10 cellular contexts compared by ENCODE assay signal in genomic region chr15:63517614-63518013, GRCh38. TPM values are rescaled to one million over a fixed set of nuclear protein-coding genes. Genes with fewer than 3 reads are reported as not detected.
A peak's percentile ranks its signal among the peaks of the same experiment; 100 is the strongest.
DNase-seq lines count a peak whose midpoint lies in the region; ATAC-seq and TF ChIP-seq lines count a peak whose summit lies in the region.
"Had no signal": no experiment of that assay in that cellular context is flagged by ENCODE, and none has a peak within 500 bp of the region (broad histone marks: within the 10 kb centered on the region; RNA-seq: fewer than 3 reads in every experiment).

No MANE protein-coding gene starts in this region.

- H3K27me3 Mint-ChIP-seq in activated CD8-positive, alpha-beta memory T cell treated with anti-CD3 and anti-CD28 coated beads, Interleukin-2, amount 10 ng/mL, durations not matched to agents 7 days and 5 days: no peaks in the 10 kb centered on the region
- no peaks in the 10 kb centered on the region for H3K27me3 Mint-ChIP-seq in WTC11 (ENCODE audit: low read depth)
- no peaks in the 10 kb centered on the region for H3K27me3 Mint-ChIP-seq in stimulated activated naive CD8-positive, alpha-beta T cell treated with anti-CD3 and anti-CD28 coated beads, Interleukin-15, amount 100 ng/mL, for 72 hours

- no peak overlapping the region for H3K4me3 Mint-ChIP-seq in activated CD8-positive, alpha-beta memory T cell treated with anti-CD3 and anti-CD28 coated beads, Interleukin-2, amount 10 ng/mL, durations not matched to agents 7 days and 5 days
- no peak overlapping the region for H3K4me3 Mint-ChIP-seq in WTC11
- H3K4me3 Mint-ChIP-seq in stimulated activated naive CD8-positive, alpha-beta T cell treated with anti-CD3 and anti-CD28 coated beads, Interleukin-15, amount 100 ng/mL, for 72 hours: peak overlapping the region; percentile 21 to 30

- peak overlapping the region; percentile 3 for H3K27ac Mint-ChIP-seq in activated CD8-positive, alpha-beta memory T cell treated with anti-CD3 and anti-CD28 coated beads, Interleukin-2, amount 10 ng/mL, durations not matched to agents 7 days and 5 days
- no peak overlapping the region for H3K27ac Mint-ChIP-seq in WTC11
- no peak overlapping the region for H3K27ac Mint-ChIP-seq in stimulated activated naive CD8-positive, alpha-beta T cell treated with anti-CD3 and anti-CD28 coated beads, Interleukin-15, amount 100 ng/mL, for 72 hours

- H3K36me3 Mint-ChIP-seq in activated CD8-positive, alpha-beta memory T cell treated with anti-CD3 and anti-CD28 coated beads, Interleukin-2, amount 10 ng/mL, durations not matched to agents 7 days and 5 days: peaks cover 3% of the 10 kb centered on the region
- no peaks in the 10 kb centered on the region for H3K36me3 Mint-ChIP-seq in WTC11

- CTCF ChIA-PET in activated CD8-positive, alpha-beta memory T cell treated with anti-CD3 and anti-CD28 coated beads, Interleukin-2, amount 10 ng/mL, durations not matched to agents 7 days and 5 days (lab: Charles Lee): interaction anchor here (0.8 to 1.5 kb wide), 8 partner anchors 10 to 83 kb away, joined by 3 to 6 read pairs (median 4); no protein-coding TSS in a partner anchor
- CTCF ChIA-PET in WTC11 (lab: Charles Lee): interaction anchor here (0.6 to 1.6 kb wide), 7 partner anchors 12 to 82 kb away, joined by 3 to 10 read pairs (median 5); no protein-coding TSS in a partner anchor

- TF ChIP-seq CTCF in WTC11 (IDR thresholded peaks at IDR 0.05): no peak

- no peak for DNase-seq in activated CD8-positive, alpha-beta memory T cell treated with anti-CD3 and anti-CD28 coated beads, Interleukin-2, amount 10 ng/mL, durations not matched to agents 7 days and 5 days
- DNase-seq in activated CD8-positive, alpha-beta memory T cell treated with anti-CD3 and anti-CD28 coated beads for 24 hours: no peak
- DNase-seq in WTC11 (ENCODE audit: low spot score) (no peak), iPS-NIHi7 (ENCODE audit: extremely low spot score) (peak; percentile 40), NCI-H1436 (lab: John Stamatoyannopoulos, UW) (no peak), sciatic nerve (ENCODE audit: low spot score) (no peak), posterior vena cava (ENCODE audit: low spot score) (no peak)
- DNase-seq in stimulated activated naive CD8-positive, alpha-beta T cell treated with anti-CD3 and anti-CD28 coated beads, Interleukin-15, amount 100 ng/mL, for 72 hours: no peak
- DNase-seq: ACHN, NCI-H774 had no signal

- peak; percentile 63 for ATAC-seq in activated CD8-positive, alpha-beta memory T cell treated with anti-CD3 and anti-CD28 coated beads, Interleukin-2, amount 10 ng/mL, durations not matched to agents 7 days and 5 days
- ATAC-seq in WTC11 (peak; percentile 87), sciatic nerve (no peak)
- no peak for ATAC-seq in stimulated activated naive CD8-positive, alpha-beta T cell treated with anti-CD3 and anti-CD28 coated beads, Interleukin-15, amount 100 ng/mL, for 72 hours

- H3K9me3 Mint-ChIP-seq in activated CD8-positive, alpha-beta memory T cell treated with anti-CD3 and anti-CD28 coated beads, Interleukin-2, amount 10 ng/mL, durations not matched to agents 7 days and 5 days (ENCODE audit: low read depth): no peaks in the 10 kb centered on the region
- no peaks in the 10 kb centered on the region for H3K9me3 Mint-ChIP-seq in WTC11
- no peaks in the 10 kb centered on the region for H3K9me3 Mint-ChIP-seq in stimulated activated naive CD8-positive, alpha-beta T cell treated with anti-CD3 and anti-CD28 coated beads, Interleukin-15, amount 100 ng/mL, for 72 hours

- POLR2A ChIA-PET in WTC11 (lab: Charles Lee): no interaction called here

- intact Hi-C loops in sciatic nerve (cut with DNase I) (no loop called here), posterior vena cava (cut with DNase I) (no loop called here)

- peaks cover 44% of the 10 kb centered on the region for H3K4me1 Mint-ChIP-seq in activated CD8-positive, alpha-beta memory T cell treated with anti-CD3 and anti-CD28 coated beads, Interleukin-2, amount 10 ng/mL, durations not matched to agents 7 days and 5 days
- peaks cover 49% of the 10 kb centered on the region for H3K4me1 Mint-ChIP-seq in WTC11
- H3K4me1 Mint-ChIP-seq in stimulated activated naive CD8-positive, alpha-beta T cell treated with anti-CD3 and anti-CD28 coated beads, Interleukin-15, amount 100 ng/mL, for 72 hours: peaks cover 94% of the 10 kb centered on the region

TF ChIP-seq in WTC11, 78 proteins besides CTCF, POLR2A, EP300 and RAD21 (continues in another document):
- TF ChIP-seq NR1H2 (CRISPR knock-in tag; IDR thresholded peaks at IDR 0.05): no peak
- TF ChIP-seq ATF1 (CRISPR knock-in tag; IDR thresholded peaks at IDR 0.05): no peak
- no peak for TF ChIP-seq HMGA2 (CRISPR knock-in tag; IDR thresholded peaks at IDR 0.05)
- TF ChIP-seq ZNF317 (CRISPR knock-in tag; IDR thresholded peaks at IDR 0.05; ENCODE audit: borderline replicate concordance, low read depth): no peak
- TF ChIP-seq, protein P1, sequence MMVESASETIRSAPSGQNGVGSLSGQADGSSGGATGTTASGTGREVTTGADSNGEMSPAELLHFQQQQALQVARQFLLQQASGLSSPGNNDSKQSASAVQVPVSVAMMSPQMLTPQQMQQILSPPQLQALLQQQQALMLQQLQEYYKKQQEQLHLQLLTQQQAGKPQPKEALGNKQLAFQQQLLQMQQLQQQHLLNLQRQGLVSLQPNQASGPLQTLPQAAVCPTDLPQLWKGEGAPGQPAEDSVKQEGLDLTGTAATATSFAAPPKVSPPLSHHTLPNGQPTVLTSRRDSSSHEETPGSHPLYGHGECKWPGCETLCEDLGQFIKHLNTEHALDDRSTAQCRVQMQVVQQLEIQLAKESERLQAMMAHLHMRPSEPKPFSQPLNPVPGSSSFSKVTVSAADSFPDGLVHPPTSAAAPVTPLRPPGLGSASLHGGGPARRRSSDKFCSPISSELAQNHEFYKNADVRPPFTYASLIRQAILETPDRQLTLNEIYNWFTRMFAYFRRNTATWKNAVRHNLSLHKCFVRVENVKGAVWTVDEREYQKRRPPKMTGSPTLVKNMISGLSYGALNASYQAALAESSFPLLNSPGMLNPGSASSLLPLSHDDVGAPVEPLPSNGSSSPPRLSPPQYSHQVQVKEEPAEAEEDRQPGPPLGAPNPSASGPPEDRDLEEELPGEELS (CRISPR knock-in tag; IDR thresholded peaks at IDR 0.05): no peak
- TF ChIP-seq, protein P2, sequence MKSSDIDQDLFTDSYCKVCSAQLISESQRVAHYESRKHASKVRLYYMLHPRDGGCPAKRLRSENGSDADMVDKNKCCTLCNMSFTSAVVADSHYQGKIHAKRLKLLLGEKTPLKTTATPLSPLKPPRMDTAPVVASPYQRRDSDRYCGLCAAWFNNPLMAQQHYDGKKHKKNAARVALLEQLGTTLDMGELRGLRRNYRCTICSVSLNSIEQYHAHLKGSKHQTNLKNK (CRISPR knock-in tag; IDR thresholded peaks at IDR 0.05): no peak
- TF ChIP-seq, protein P3, sequence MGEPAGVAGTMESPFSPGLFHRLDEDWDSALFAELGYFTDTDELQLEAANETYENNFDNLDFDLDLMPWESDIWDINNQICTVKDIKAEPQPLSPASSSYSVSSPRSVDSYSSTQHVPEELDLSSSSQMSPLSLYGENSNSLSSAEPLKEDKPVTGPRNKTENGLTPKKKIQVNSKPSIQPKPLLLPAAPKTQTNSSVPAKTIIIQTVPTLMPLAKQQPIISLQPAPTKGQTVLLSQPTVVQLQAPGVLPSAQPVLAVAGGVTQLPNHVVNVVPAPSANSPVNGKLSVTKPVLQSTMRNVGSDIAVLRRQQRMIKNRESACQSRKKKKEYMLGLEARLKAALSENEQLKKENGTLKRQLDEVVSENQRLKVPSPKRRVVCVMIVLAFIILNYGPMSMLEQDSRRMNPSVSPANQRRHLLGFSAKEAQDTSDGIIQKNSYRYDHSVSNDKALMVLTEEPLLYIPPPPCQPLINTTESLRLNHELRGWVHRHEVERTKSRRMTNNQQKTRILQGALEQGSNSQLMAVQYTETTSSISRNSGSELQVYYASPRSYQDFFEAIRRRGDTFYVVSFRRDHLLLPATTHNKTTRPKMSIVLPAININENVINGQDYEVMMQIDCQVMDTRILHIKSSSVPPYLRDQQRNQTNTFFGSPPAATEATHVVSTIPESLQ (CRISPR knock-in tag; IDR thresholded peaks at IDR 0.05): no peak
- TF ChIP-seq SMAD4 (CRISPR knock-in tag; IDR thresholded peaks at IDR 0.05): no peak
- TF ChIP-seq CREM (CRISPR knock-in tag; IDR thresholded peaks at IDR 0.05): no peak
- TF ChIP-seq ZSCAN18 (CRISPR knock-in tag; IDR thresholded peaks at IDR 0.05): no peak
- TF ChIP-seq IRF2 (CRISPR knock-in tag; IDR thresholded peaks at IDR 0.05; ENCODE audit: borderline replicate concordance, low read depth): no peak
- no peak for TF ChIP-seq SOX15 (CRISPR knock-in tag; IDR thresholded peaks at IDR 0.05)

RNA-seq across cellular contexts. Expression of gene USP3, which starts 13.2 kb away (rescaled TPM):
- 10 to 100 TPM; 50.5 to 67.1 TPM for total RNA-seq in activated CD8-positive, alpha-beta memory T cell treated with anti-CD3 and anti-CD28 coated beads, Interleukin-2, amount 10 ng/mL, durations not matched to agents 7 days and 5 days
- total RNA-seq in WTC11 (2021) (30.0 to 36.6 TPM (median 30.8 TPM) in 3 replicates), sciatic nerve (58.2 TPM), posterior vena cava (10 to 100 TPM; 40.3 to 41.8 TPM)

Comparison
In these comparisons a context has a peak if more than half of its experiments do, and no peak if none do; other contexts are left out.
1. ATAC-seq: peak in activated CD8-positive, alpha-beta memory T cell treated with anti-CD3 and anti-CD28 coated beads, Interleukin-2, amount 10 ng/mL, durations not matched to agents 7 days and 5 days (single experiment) and WTC11 (single experiment); none in stimulated activated naive CD8-positive, alpha-beta T cell treated with anti-CD3 and anti-CD28 coated beads, Interleukin-15, amount 100 ng/mL, for 72 hours (single experiment) and sciatic nerve (single experiment).
2. H3K4me3 Mint-ChIP-seq: peak in stimulated activated naive CD8-positive, alpha-beta T cell treated with anti-CD3 and anti-CD28 coated beads, Interleukin-15, amount 100 ng/mL, for 72 hours (2 of 2); none in activated CD8-positive, alpha-beta memory T cell treated with anti-CD3 and anti-CD28 coated beads, Interleukin-2, amount 10 ng/mL, durations not matched to agents 7 days and 5 days (single experiment) and WTC11 (single experiment).